ENCODE assay signal across 19 cellular contexts in the genomic region with DNA sequence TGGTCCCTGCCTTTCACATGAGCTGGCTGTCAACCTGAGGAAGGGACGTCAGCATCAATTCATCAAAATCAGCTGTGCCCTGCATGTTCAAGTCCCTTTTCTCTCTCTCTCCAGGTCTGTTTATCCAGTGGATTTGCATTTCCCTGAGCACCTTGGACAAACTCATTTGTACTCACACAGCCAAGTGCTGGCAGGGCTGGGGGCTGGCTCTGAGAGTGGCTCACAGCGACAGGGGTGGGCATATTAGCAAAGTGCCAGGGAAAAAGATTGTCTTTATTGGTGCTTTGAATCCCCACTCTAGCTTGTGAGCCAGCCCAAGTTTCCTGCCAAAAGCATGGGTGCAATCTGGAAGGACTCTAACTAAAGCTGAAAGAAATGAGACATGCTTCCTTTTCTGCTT. TPM values are rescaled to one million over a fixed set of nuclear protein-coding genes. Genes with fewer than 3 reads are reported as not detected.
A peak's percentile ranks its signal among the peaks of the same experiment; 100 is the strongest.
DNase-seq lines count a peak whose midpoint lies in the region; ATAC-seq, FAIRE-seq and TF ChIP-seq lines count a peak whose summit lies in the region.
"Had no signal": no experiment of that assay in that cellular context is flagged by ENCODE, and none has a peak within 500 bp of the region (broad histone marks: within the 10 kb centered on the region; RNA-seq: fewer than 3 reads in every experiment).

No MANE protein-coding gene starts in this region.

- peaks cover 60% of the 10 kb centered on the region for H3K27me3 Mint-ChIP-seq in activated CD4-positive, alpha-beta memory T cell treated with anti-CD3 and anti-CD28 coated beads, Interleukin-2, amount 10 ng/mL, durations not matched to agents 7 days and 5 days

- H3K4me1 Mint-ChIP-seq in activated CD4-positive, alpha-beta memory T cell treated with anti-CD3 and anti-CD28 coated beads, Interleukin-2, amount 10 ng/mL, durations not matched to agents 7 days and 5 days: peaks cover 4% of the 10 kb centered on the region
- H3K4me1 Mint-ChIP-seq: B cell had no signal

- FAIRE-seq in HTR-8/SVneo (lab: Jason Lieb, UNC): no peak
- FAIRE-seq: GM12878, GM18507 had no signal

- peaks cover 4% of the 10 kb centered on the region for H3K9me3 Mint-ChIP-seq in activated CD4-positive, alpha-beta memory T cell treated with anti-CD3 and anti-CD28 coated beads, Interleukin-2, amount 10 ng/mL, durations not matched to agents 7 days and 5 days
- H3K9me3 Mint-ChIP-seq: CD4-positive, alpha-beta T cell; HFFc6 had no signal

- no peaks in the 10 kb centered on the region for H4K20me1 ChIP-seq in osteoblast (ENCODE audit: insufficient read depth, low read length)

- no peaks in the 10 kb centered on the region for H3K36me3 ChIP-seq in osteoblast (ENCODE audit: insufficient read depth, low read length)

- no peaks in the 10 kb centered on the region for H3K36me3 Mint-ChIP-seq in activated CD4-positive, alpha-beta memory T cell treated with anti-CD3 and anti-CD28 coated beads, Interleukin-2, amount 10 ng/mL, durations not matched to agents 7 days and 5 days (ENCODE audit: low read depth)

- no peak overlapping the region for H3K27ac ChIP-seq in osteoblast (ENCODE audit: low read depth, low read length)
- H3K27ac ChIP-seq: HL-60 had no signal

- H3K4me1 ChIP-seq in osteoblast (ENCODE audit: insufficient read depth, low read length): no peaks in the 10 kb centered on the region

- H3K4me3 Mint-ChIP-seq in activated CD4-positive, alpha-beta memory T cell treated with anti-CD3 and anti-CD28 coated beads, Interleukin-2, amount 10 ng/mL, durations not matched to agents 7 days and 5 days: no peak overlapping the region
- H3K4me3 Mint-ChIP-seq: B cell; CD4-positive, alpha-beta T cell; HFFc6 had no signal

- no peaks in the 10 kb centered on the region for H3K9me3 ChIP-seq in osteoblast (ENCODE audit: low read depth, low read length)

- H3K79me2 ChIP-seq in osteoblast (ENCODE audit: insufficient read depth, low read length): no peaks in the 10 kb centered on the region

- no peak for TF ChIP-seq CTCF in osteoblast (IDR thresholded peaks at IDR 0.05; ENCODE audit: extremely low read depth, low read depth, low read length)

- POLR2A ChIA-PET in activated CD4-positive, alpha-beta memory T cell treated with anti-CD3 and anti-CD28 coated beads, Interleukin-2, amount 10 ng/mL, durations not matched to agents 7 days and 5 days (lab: Charles Lee): no interaction called here

- DNase-seq in Ammon's horn (ENCODE audit: low spot score) (peak; percentile 32), NCI-H446 (lab: John Stamatoyannopoulos, UW) (peak; percentile 71 to 84), globus pallidus (ENCODE audit: low spot score) (peak; percentile 45), osteoblast (ENCODE audit: insufficient read length, low spot score, missing footprints) (peak; percentile 58), HTR-8/SVneo (ENCODE audit: insufficient read length, low spot score) (no peak)
- no peak for DNase-seq in activated CD4-positive, alpha-beta memory T cell treated with anti-CD3 and anti-CD28 coated beads, Interleukin-2, amount 10 ng/mL, durations not matched to agents 7 days and 5 days
- DNase-seq: ACHN; CD4-positive, alpha-beta T cell; DMS79; GOT3; HCEC 1CT; HFFc6 had no signal

- CTCF ChIA-PET in activated CD4-positive, alpha-beta memory T cell treated with anti-CD3 and anti-CD28 coated beads, Interleukin-2, amount 10 ng/mL, durations not matched to agents 7 days and 5 days (lab: Charles Lee): no interaction called here

- ATAC-seq in HG02840 (IDR thresholded peaks at IDR 0.05; ENCODE audit: low FRiP score, unreplicated experiment): no peak
- ATAC-seq: GM12878 had no signal

- no peak overlapping the region for H3K4me3 ChIP-seq in osteoblast (ENCODE audit: insufficient read depth, low read length)
- H3K4me3 ChIP-seq: GM12878 had no signal

- H2AFZ ChIP-seq in osteoblast (ENCODE audit: low read length): no peak overlapping the region

- H3K27me3 ChIP-seq in osteoblast (ENCODE audit: insufficient read depth, low read length): peaks cover 27% of the 10 kb centered on the region

- no peak overlapping the region for H3K4me2 ChIP-seq in osteoblast (ENCODE audit: insufficient read depth, low read length)

- H3K27ac Mint-ChIP-seq in activated CD4-positive, alpha-beta memory T cell treated with anti-CD3 and anti-CD28 coated beads, Interleukin-2, amount 10 ng/mL, durations not matched to agents 7 days and 5 days: no peak overlapping the region
- H3K27ac Mint-ChIP-seq: B cell; CD4-positive, alpha-beta T cell; HFFc6 had no signal

RNA-seq across cellular contexts. Expression of a gene that starts 56.6 kb away (rescaled TPM):
- not detected in 2 replicates for total RNA-seq in osteoblast
- under 1 TPM; 0.18 to 0.30 TPM for total RNA-seq in activated CD4-positive, alpha-beta memory T cell treated with anti-CD3 and anti-CD28 coated beads, Interleukin-2, amount 10 ng/mL, durations not matched to agents 7 days and 5 days
- total RNA-seq: A172; B cell; CD4-positive, alpha-beta T cell; G401; HFFc6 had no signal

Comparison
In these comparisons a context has a peak if more than half of its experiments do, and no peak if none do; other contexts are left out.
1. DNase-seq: peak in Ammon's horn (single experiment), NCI-H446 (2 of 2), globus pallidus (single experiment) and osteoblast (single experiment); none in activated CD4-positive, alpha-beta memory T cell treated with anti-CD3 and anti-CD28 coated beads, Interleukin-2, amount 10 ng/mL, durations not matched to agents 7 days and 5 days (single experiment) and HTR-8/SVneo (single experiment).